ENCODE assay signal across 20 cellular contexts in genomic region chr4:26737385-26737784, GRCh38.
DNase-seq lines count a peak whose midpoint lies in the region; ATAC-seq, FAIRE-seq and TF ChIP-seq lines count a peak whose summit lies in the region.
"Had no signal": no experiment of that assay in that cellular context is flagged by ENCODE, and none has a peak within 500 bp of the region (broad histone marks: within the 10 kb centered on the region; RNA-seq: fewer than 3 reads in every experiment).

No MANE protein-coding gene starts in this region.

- TF ChIP-seq POLR2A in vagina (IDR thresholded peaks at IDR 0.05) (no peak), HepG2 (IDR thresholded peaks at IDR 0.05; ENCODE audit: insufficient read depth in 1 of 2, low read depth in 2 of 2, low read length in 2 of 2) (no peak)

- POLR2A ChIA-PET in HepG2 (lab: Yijun Ruan, JAX), result no interaction called here
- POLR2A ChIA-PET in A673 (lab: Charles Lee; ENCODE audit: low non-redundant PET), result no interaction called here

- in situ Hi-C loops in HepG2 (cut with HindIII; ENCODE audit: extremely low pct_ligation_motif_present, low pct_unique_long_range_greater_than_20kb), result no loop called here

- H3K79me2 ChIP-seq in HepG2 (ENCODE audit: insufficient read depth, low read length), result no peaks in the 10 kb centered on the region

- H3K9me3 ChIP-seq in vagina (no peaks in the 10 kb centered on the region), HepG2 (ENCODE audit: low read length) (no peaks in the 10 kb centered on the region), A673 (ENCODE audit: low read depth, low read length, poor library complexity, severe bottlenecking) (no peaks in the 10 kb centered on the region)
- H3K9me3 ChIP-seq: BLaER1 had no signal

- H3K36me3 ChIP-seq in vagina, result no peaks in the 10 kb centered on the region
- no peaks in the 10 kb centered on the region for H3K36me3 ChIP-seq in HepG2 (replicated peaks in 1 of 2; ENCODE audit: control insufficient read depth in 1 of 2, insufficient read depth in 2 of 2, low read length in 2 of 2)
- H3K36me3 ChIP-seq in A673 (ENCODE audit: insufficient read depth, low read length, poor library complexity, severe bottlenecking), result no peaks in the 10 kb centered on the region
- H3K36me3 ChIP-seq: BLaER1 had no signal

- no peak for TF ChIP-seq CTCF in fibroblast of villous mesenchyme (IDR thresholded peaks at IDR 0.05; ENCODE audit: insufficient read depth, low read depth, low read length)
- TF ChIP-seq CTCF in vagina (IDR thresholded peaks at IDR 0.05), result no peak
- no peak for TF ChIP-seq CTCF in HepG2 (CRISPR knock-in tag; IDR thresholded peaks at IDR 0.05)
- TF ChIP-seq CTCF in A673 (conservative IDR thresholded peaks at IDR 0.05; ENCODE audit: low read depth, low read length), result no peak

- TF ChIP-seq EP300 in HepG2 (IDR thresholded peaks at IDR 0.05; ENCODE audit: low read depth in 2 of 2, low read length in 2 of 2), result no peak
- TF ChIP-seq EP300 in HepG2 (CRISPR knock-in tag; IDR thresholded peaks at IDR 0.05; ENCODE audit: borderline replicate concordance), result no peak

- DNase-seq in EH (ENCODE audit: low read depth), result peak; percentile 51
- DNase-seq in fibroblast of villous mesenchyme (ENCODE audit: low read depth), result peak; percentile 4
- no peak for DNase-seq in vagina (ENCODE audit: extremely low spot score in 2 of 2)
- no peak for DNase-seq in HepG2 (ENCODE audit: low spot score)
- no peak for DNase-seq in kidney glomerular epithelial cell (lab: John Stamatoyannopoulos, UW)
- no peak for DNase-seq in A673 (ENCODE audit: low spot score)
- DNase-seq: ACHN; CD4-positive, alpha-beta memory T cell; DMS153; DMS79; EL; GOT3; H7; KBM-7 had no signal

- no peak for ATAC-seq in HepG2
- ATAC-seq: HCT116 had no signal

- BruUV-seq in HepG2 (replicated peaks; lab: Mats Ljungman, UMichigan) (no TSS peak), A673 (replicated peaks; lab: Mats Ljungman, UMichigan) (no TSS peak)

- no peaks in the 10 kb centered on the region for H4K20me1 ChIP-seq in HepG2 (ENCODE audit: insufficient read depth, low read length)
- H4K20me1 ChIP-seq: BLaER1 had no signal

- TF ChIP-seq RAD21 in HepG2 (CRISPR knock-in tag; IDR thresholded peaks at IDR 0.05), result no peak

- H2AFZ ChIP-seq in HepG2 (ENCODE audit: low read length), result no peak overlapping the region

- H3K27me3 ChIP-seq in vagina (no peaks in the 10 kb centered on the region), HepG2 (ENCODE audit: control insufficient read depth in 1 of 2, insufficient read depth in 2 of 2, low read length in 2 of 2) (no peaks in the 10 kb centered on the region), A673 (replicated peaks; ENCODE audit: insufficient read depth, low read depth, low read length, poor library complexity) (no peaks in the 10 kb centered on the region)
- H3K27me3 ChIP-seq: BLaER1 had no signal

- intact Hi-C loops in vagina (cut with DNase I) (no loop called here), HepG2 (cut with micrococcal nuclease; ENCODE audit: unreplicated experiment) (no loop called here), A673 (cut with micrococcal nuclease; ENCODE audit: unreplicated experiment) (no loop called here)

- FAIRE-seq in TTC549 (lab: Jason Lieb, UNC) (peak; percentile 32), HepG2 (lab: Jason Lieb, UNC) (no peak)
- FAIRE-seq: GM12891, GM19239 had no signal

- CTCF ChIA-PET in HepG2 (lab: Yijun Ruan, JAX; ENCODE audit: low intra/inter-chr PET ratio, low total read pairs) (no interaction called here), A673 (lab: Charles Lee) (no interaction called here)

- H3K9ac ChIP-seq in HepG2 (ENCODE audit: insufficient read depth, low read depth, low read length), result no peak overlapping the region
- H3K9ac ChIP-seq: BLaER1 had no signal

- H3K4me3 ChIP-seq in fibroblast of villous mesenchyme (ENCODE audit: low read depth, low read length), result no peak overlapping the region
- H3K4me3 ChIP-seq in vagina, result no peak overlapping the region
- no peak overlapping the region for H3K4me3 ChIP-seq in HepG2 (replicated peaks in 1 of 3; ENCODE audit: insufficient read depth in 1 of 3, low read depth in 2 of 3, low read length in 3 of 3)
- H3K4me3 ChIP-seq in A673 (ENCODE audit: low read depth, low read length, poor library complexity, severe bottlenecking), result no peak overlapping the region
- H3K4me3 ChIP-seq: BLaER1 had no signal

- H3K27ac ChIP-seq in vagina, result no peak overlapping the region
- H3K27ac ChIP-seq in HepG2 (ENCODE audit: extremely low read length, insufficient read depth, low read length), result no peak overlapping the region
- H3K27ac ChIP-seq in A673 (ENCODE audit: low read depth, low read length, poor library complexity, severe bottlenecking), result no peak overlapping the region
- H3K27ac ChIP-seq: BLaER1, HL-60 had no signal

- H3K4me2 ChIP-seq in HepG2 (ENCODE audit: low read depth, low read length), result no peak overlapping the region
- H3K4me2 ChIP-seq: BLaER1 had no signal

- H3K4me1 ChIP-seq in vagina, result peaks cover 7% of the 10 kb centered on the region
- no peaks in the 10 kb centered on the region for H3K4me1 ChIP-seq in HepG2 (ENCODE audit: insufficient read depth, low read length)
- H3K4me1 ChIP-seq in A673 (ENCODE audit: insufficient read depth, low read length, poor library complexity, severe bottlenecking), result peaks cover 19% of the 10 kb centered on the region
- H3K4me1 ChIP-seq: BLaER1 had no signal

- 5% methylated on average over 1 of the region's 1 CpG for WGBS in HepG2 (ENCODE audit: low lambda C conversion rate)

TF ChIP-seq in HepG2, 621 proteins besides CTCF, POLR2A, EP300 and RAD21:
- TF ChIP-seq, protein P1, sequence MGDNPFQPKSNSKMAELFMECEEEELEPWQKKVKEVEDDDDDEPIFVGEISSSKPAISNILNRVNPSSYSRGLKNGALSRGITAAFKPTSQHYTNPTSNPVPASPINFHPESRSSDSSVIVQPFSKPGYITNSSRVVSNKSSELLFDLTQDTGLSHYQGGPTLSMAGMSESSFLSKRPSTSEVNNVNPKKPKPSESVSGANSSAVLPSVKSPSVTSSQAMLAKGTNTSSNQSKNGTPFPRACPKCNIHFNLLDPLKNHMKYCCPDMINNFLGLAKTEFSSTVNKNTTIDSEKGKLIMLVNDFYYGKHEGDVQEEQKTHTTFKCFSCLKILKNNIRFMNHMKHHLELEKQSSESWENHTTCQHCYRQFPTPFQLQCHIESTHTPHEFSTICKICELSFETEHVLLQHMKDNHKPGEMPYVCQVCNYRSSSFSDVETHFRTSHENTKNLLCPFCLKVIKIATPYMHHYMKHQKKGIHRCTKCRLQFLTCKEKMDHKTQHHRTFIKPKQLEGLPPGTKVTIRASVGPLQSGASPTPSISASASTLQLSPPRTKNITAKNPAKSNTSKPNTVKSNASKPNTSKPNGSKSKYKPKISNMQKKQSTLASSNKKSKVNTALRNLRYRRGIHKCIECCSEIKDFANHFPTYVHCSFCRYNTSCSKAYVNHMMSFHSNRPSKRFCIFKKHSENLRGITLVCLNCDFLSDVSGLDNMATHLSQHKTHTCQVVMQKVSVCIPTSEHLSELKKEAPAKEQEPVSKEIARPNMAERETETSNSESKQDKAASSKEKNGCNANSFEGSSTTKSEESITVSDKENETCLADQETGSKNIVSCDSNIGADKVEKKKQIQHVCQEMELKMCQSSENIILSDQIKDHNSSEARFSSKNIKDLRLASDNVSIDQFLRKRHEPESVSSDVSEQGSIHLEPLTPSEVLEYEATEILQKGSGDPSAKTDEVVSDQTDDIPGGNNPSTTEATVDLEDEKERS (CRISPR knock-in tag; IDR thresholded peaks at IDR 0.05), result no peak

Comparison
In these comparisons a context has a peak if more than half of its experiments do, and no peak if none do; other contexts are left out.
1. DNase-seq: peak in EH (single experiment) and fibroblast of villous mesenchyme (single experiment); none in vagina (0 of 2), HepG2 (single experiment), kidney glomerular epithelial cell (single experiment) and A673 (single experiment).